Comparison of ENCODE assay signal across 28 cellular contexts in genomic region chr10:123952099-123952498, GRCh38.
"Had no signal": no experiment of that assay in that cellular context is flagged by ENCODE, and none has a peak within 500 bp of the region (broad histone marks: within the 10 kb centered on the region; RNA-seq: fewer than 3 reads in every experiment).

No MANE protein-coding gene starts in this region.

- H3K9ac ChIP-seq: neural progenitor cell, parathyroid adenoma had no signal

- H3K9me3 ChIP-seq: ovary, psoas muscle, spleen, suprapubic skin, testis, tibial artery, transverse colon, upper lobe of right lung, uterus had no signal

- H3K27me3 ChIP-seq: neural progenitor cell, ovary, testis, upper lobe of right lung, uterus had no signal

- H3K27ac ChIP-seq: neural progenitor cell, ovary, parathyroid adenoma, psoas muscle, skin epidermis, spleen, suprapubic skin, testis, tibial artery, transverse colon, upper lobe of right lung, uterus had no signal

- H3K36me3 ChIP-seq: neural progenitor cell, ovary, spleen, suprapubic skin, tibial artery, transverse colon, upper lobe of right lung, uterus had no signal

- H3K79me2 ChIP-seq: parathyroid adenoma had no signal

- H3K4me3 ChIP-seq: neural progenitor cell, ovary, psoas muscle, skin epidermis, smooth muscle cell, spleen, suprapubic skin, testis, tibial artery, transverse colon, upper lobe of right lung, uterus had no signal

- H3K4me1 ChIP-seq: parathyroid adenoma, psoas muscle, spleen, suprapubic skin, testis, tibial artery, transverse colon, upper lobe of right lung, uterus had no signal

- H2AFZ ChIP-seq: neural progenitor cell, parathyroid adenoma had no signal

- ATAC-seq: natural killer cell; psoas muscle; right cardiac atrium; sciatic nerve; stimulated activated memory B cell treated with anti-CD40 and anti-IgM and Interleukin-4, amounts not matched to agents 10 μg/mL and 1 μg/mL and 100 μg/mL, for 72 hours; stimulated activated naive CD8-positive, alpha-beta T cell treated with anti-CD3 and anti-CD28 coated beads, Interleukin-15, amount 100 ng/mL, for 72 hours; stimulated activated naive CD8-positive, alpha-beta T cell treated with anti-CD3 and anti-CD28 coated beads, Interleukin-15, Interleukin-2, amounts not matched to agents 100 U/mL and 50 U/mL, for 24 hours; upper lobe of right lung had no signal

- DNase-seq: natural killer cell; occipital lobe; ovary; posterior cingulate gyrus; psoas muscle; right cardiac atrium; spleen; stimulated activated CD4-positive, alpha-beta T cell treated with anti-CD3 and anti-CD28 coated beads, Interleukin-12 subunit alpha, Interleukin-12 subunit beta, amount 100 ng/mL, for 4 hours; stimulated activated CD4-positive, alpha-beta T cell treated with anti-CD3 and anti-CD28 coated beads, Interleukin-1b, Interleukin-23, amount 100 ng/mL, for 48 hours; stimulated activated CD4-positive, alpha-beta T cell treated with anti-CD3 and anti-CD28 coated beads, Interleukin-4, amount 100 ng/mL, for 1 hour; stimulated activated CD4-positive, alpha-beta T cell treated with anti-CD3 and anti-CD28 coated beads, Interleukin-4, amount 100 ng/mL, for 4 hours; stimulated activated CD8-positive, alpha-beta memory T cell treated with anti-CD3 and anti-CD28 coated beads, Interleukin-4, amount 100 ng/mL, for 48 hours; stimulated activated naive CD4-positive, alpha-beta T cell; stimulated activated naive CD8-positive, alpha-beta T cell treated with anti-CD3 and anti-CD28 coated beads, Interleukin-15, amount 100 ng/mL, for 72 hours; stimulated activated naive CD8-positive, alpha-beta T cell treated with anti-CD3 and anti-CD28 coated beads, Interleukin-15, Interleukin-2, amounts not matched to agents 100 U/mL and 50 U/mL, for 24 hours; substantia nigra; testis; tibial artery; transverse colon; upper lobe of right lung; uterus had no signal

- H3K4me2 ChIP-seq: neural progenitor cell, smooth muscle cell had no signal
